1 cellular context compared by ENCODE assay signal in genomic region chr20:1212607-1213396, GRCh38.
TF ChIP-seq lines count a peak whose summit lies in the region.

No MANE protein-coding gene starts in this region.

TF ChIP-seq in HepG2, 621 proteins besides CTCF, POLR2A, EP300 and RAD21 (continued from another document and continues in another):
- TF ChIP-seq THYN1 (CRISPR knock-in tag; IDR thresholded peaks at IDR 0.05; ENCODE audit: borderline replicate concordance, low read depth) (no peak), HDAC1 (CRISPR knock-in tag; IDR thresholded peaks at IDR 0.05) (no peak), ZNF512 (CRISPR knock-in tag; IDR thresholded peaks at IDR 0.05) (no peak), SATB2 (CRISPR knock-in tag; IDR thresholded peaks at IDR 0.05) (no peak), ZNF850 (CRISPR knock-in tag; conservative IDR thresholded peaks at IDR 0.05) (no peak), ZNF121 (CRISPR knock-in tag; IDR thresholded peaks at IDR 0.05) (no peak), YEATS4 (CRISPR knock-in tag; IDR thresholded peaks at IDR 0.05; ENCODE audit: borderline replicate concordance) (no peak), ZNF615 (CRISPR knock-in tag; IDR thresholded peaks at IDR 0.05; ENCODE audit: borderline replicate concordance) (no peak), ZEB1 (IDR thresholded peaks at IDR 0.05; ENCODE audit: insufficient replicate concordance, low read depth) (no peak), ZNF543 (CRISPR knock-in tag; IDR thresholded peaks at IDR 0.05) (no peak), U2AF1 (optimal IDR thresholded peaks at IDR 0.05; ENCODE audit: low read depth, low read length) (no peak), ZNF563 (CRISPR knock-in tag; IDR thresholded peaks at IDR 0.05) (no peak), ZMYM3 (CRISPR knock-in tag; IDR thresholded peaks at IDR 0.05) (peak; percentile 45; the same call in 1 of the 2 replicates), JUNB (CRISPR knock-in tag; IDR thresholded peaks at IDR 0.05; ENCODE audit: borderline replicate concordance) (no peak), HMG20A (CRISPR knock-in tag; IDR thresholded peaks at IDR 0.05; ENCODE audit: borderline replicate concordance) (no peak), ZNF597 (CRISPR knock-in tag; IDR thresholded peaks at IDR 0.05) (no peak), MNT (IDR thresholded peaks at IDR 0.05) (no peak), ZNF552 (CRISPR knock-in tag; IDR thresholded peaks at IDR 0.05; ENCODE audit: borderline replicate concordance) (no peak), SP4 (CRISPR knock-in tag; IDR thresholded peaks at IDR 0.05) (no peak), MYC (CRISPR knock-in tag; IDR thresholded peaks at IDR 0.05; ENCODE audit: borderline replicate concordance) (no peak; the same call in 1 of the 2 replicates), ZNF547 (CRISPR knock-in tag; IDR thresholded peaks at IDR 0.05) (no peak), ELF3 (CRISPR knock-in tag; IDR thresholded peaks at IDR 0.05) (peak; percentile 93), ZNF570 (CRISPR knock-in tag; IDR thresholded peaks at IDR 0.05; ENCODE audit: borderline replicate concordance) (no peak), CHD2 (IDR thresholded peaks at IDR 0.05; ENCODE audit: low read depth, low read length) (no peak), MYNN (CRISPR knock-in tag; IDR thresholded peaks at IDR 0.05; ENCODE audit: low read depth) (no peak), NCOR1 (IDR thresholded peaks at IDR 0.05; ENCODE audit: borderline replicate concordance, low read length) (no peak), HOXA5 (CRISPR knock-in tag; IDR thresholded peaks at IDR 0.05) (peak; percentile 79; the same call in 1 of the 2 replicates), PBX2 (CRISPR knock-in tag; IDR thresholded peaks at IDR 0.05) (no peak), RFXANK (CRISPR knock-in tag; IDR thresholded peaks at IDR 0.05) (no peak), ZNF83 (CRISPR knock-in tag; IDR thresholded peaks at IDR 0.05; ENCODE audit: borderline replicate concordance) (no peak), SMARCE1 (IDR thresholded peaks at IDR 0.05; ENCODE audit: borderline replicate concordance) (no peak), REST (IDR thresholded peaks at IDR 0.05; ENCODE audit: borderline replicate concordance in 1 of 2, low read depth in 1 of 2, low read length in 2 of 2) (no peak), ZNF446 (CRISPR knock-in tag; IDR thresholded peaks at IDR 0.05) (no peak; the same call in 1 of the 2 replicates), ZNF343 (CRISPR knock-in tag; IDR thresholded peaks at IDR 0.05) (no peak), WIZ (CRISPR knock-in tag; IDR thresholded peaks at IDR 0.05) (no peak), SRSF1 (optimal IDR thresholded peaks at IDR 0.05; ENCODE audit: low read depth, low read length) (no peak), BRD4 (CRISPR knock-in tag; IDR thresholded peaks at IDR 0.05) (no peak), SIN3B (IDR thresholded peaks at IDR 0.05; ENCODE audit: low read length) (0 out of 2 replicates have a peak, but pooled peaks have one; percentile 38), ZNF777 (CRISPR knock-in tag; IDR thresholded peaks at IDR 0.05) (peak; percentile 72; the same call in 1 of the 2 replicates), ESRRA (CRISPR knock-in tag; IDR thresholded peaks at IDR 0.05; ENCODE audit: low read depth) (no peak), ZNF33B (CRISPR knock-in tag; IDR thresholded peaks at IDR 0.05) (no peak), ZMAT5 (CRISPR knock-in tag; IDR thresholded peaks at IDR 0.05; ENCODE audit: borderline replicate concordance, low read depth) (no peak), TAF1 (CRISPR knock-in tag; IDR thresholded peaks at IDR 0.05) (no peak), SP5 (CRISPR knock-in tag; IDR thresholded peaks at IDR 0.05; ENCODE audit: borderline replicate concordance, low read depth) (no peak), ZNF644 (CRISPR knock-in tag; IDR thresholded peaks at IDR 0.05; ENCODE audit: low read depth) (peak; percentile 28; the same call in 1 of the 2 replicates), ZNF883 (CRISPR knock-in tag; IDR thresholded peaks at IDR 0.05; ENCODE audit: not compliant biosample characterization) (peak; percentile 23), ZNF451 (CRISPR knock-in tag; IDR thresholded peaks at IDR 0.05) (no peak; the same call in 1 of the 2 replicates), NFATC3 (CRISPR knock-in tag; IDR thresholded peaks at IDR 0.05) (no peak), CSRNP1 (CRISPR knock-in tag; IDR thresholded peaks at IDR 0.05) (0 out of 2 replicates have a peak, but pooled peaks have one; percentile 41), RBAK (CRISPR knock-in tag; IDR thresholded peaks at IDR 0.05) (0 out of 2 replicates have a peak, but pooled peaks have one; percentile 5), ZNF264 (CRISPR knock-in tag; IDR thresholded peaks at IDR 0.05) (0 out of 2 replicates have a peak, but pooled peaks have one; percentile 19), SMAD1 (CRISPR knock-in tag; IDR thresholded peaks at IDR 0.05; ENCODE audit: borderline replicate concordance, low read depth) (no peak), ZFP37 (CRISPR knock-in tag; IDR thresholded peaks at IDR 0.05; ENCODE audit: borderline replicate concordance) (no peak), KDM5A (IDR thresholded peaks at IDR 0.05; ENCODE audit: borderline replicate concordance, low read length) (no peak), TOPORS (CRISPR knock-in tag; IDR thresholded peaks at IDR 0.05) (no peak), AKAP8 (CRISPR knock-in tag; IDR thresholded peaks at IDR 0.05) (no peak), RORA (CRISPR knock-in tag; IDR thresholded peaks at IDR 0.05) (no peak), ZNF772 (CRISPR knock-in tag; IDR thresholded peaks at IDR 0.05) (no peak), CBX1 (IDR thresholded peaks at IDR 0.05; ENCODE audit: low read depth) (no peak), ZNF136 (CRISPR knock-in tag; IDR thresholded peaks at IDR 0.05; ENCODE audit: low read depth) (0 out of 2 replicates have a peak, but pooled peaks have one; percentile 70), HIVEP1 (CRISPR knock-in tag; IDR thresholded peaks at IDR 0.05) (no peak), ZNF251 (CRISPR knock-in tag; IDR thresholded peaks at IDR 0.05) (no peak), ZNF282 (IDR thresholded peaks at IDR 0.05; ENCODE audit: partially characterized antibody) (no peak), ZKSCAN1 (IDR thresholded peaks at IDR 0.05; ENCODE audit: low read length) (peak; percentile 32; the same call in 1 of the 2 replicates), ZNF746 (CRISPR knock-in tag; IDR thresholded peaks at IDR 0.05) (no peak), ZBTB44 (CRISPR knock-in tag; IDR thresholded peaks at IDR 0.05) (no peak), ZNF792 (CRISPR knock-in tag; IDR thresholded peaks at IDR 0.05) (no peak), SOX6 (IDR thresholded peaks at IDR 0.05) (no peak), SOX6 (CRISPR knock-in tag; IDR thresholded peaks at IDR 0.05) (peak; percentile 29; the same call in 1 of the 2 replicates), FOSL2 (CRISPR knock-in tag; IDR thresholded peaks at IDR 0.05) (peak; percentile 66), SRF (IDR thresholded peaks at IDR 0.05; ENCODE audit: low read depth, low read length) (no peak), ZNF740 (CRISPR knock-in tag; IDR thresholded peaks at IDR 0.05) (0 out of 2 replicates have a peak, but pooled peaks have one; percentile 11)
